Comparison of ENCODE assay signal across 1 cellular context in the genomic region with DNA sequence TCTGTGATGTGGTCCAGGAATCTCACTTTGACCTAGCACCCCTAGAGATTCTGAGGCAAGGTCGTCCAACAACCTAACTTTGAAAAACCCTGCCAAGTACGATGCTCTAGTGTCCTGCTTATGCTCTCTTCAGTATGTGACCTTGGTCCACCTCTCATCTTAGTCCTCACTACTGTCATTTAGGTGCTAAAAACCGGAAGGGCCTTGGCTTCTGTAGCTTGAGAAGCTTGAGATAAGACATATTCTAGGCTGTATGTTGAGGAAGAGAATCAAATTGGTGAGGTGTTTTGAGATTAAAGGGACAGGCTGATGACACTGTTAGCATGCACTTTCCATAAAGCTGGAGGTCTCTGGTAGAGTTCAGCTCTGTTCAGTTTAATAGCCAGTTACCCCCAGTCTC.
TF ChIP-seq lines count a peak whose summit lies in the region.

No MANE protein-coding gene starts in this region.

TF ChIP-seq in K562, 482 proteins besides CTCF, POLR2A, EP300 and RAD21 (continues in another document):
- no peak for TF ChIP-seq TAF9B (IDR thresholded peaks at IDR 0.05; ENCODE audit: partially characterized antibody)
- TF ChIP-seq NFIC (IDR thresholded peaks at IDR 0.05), result 0 out of 2 replicates have a peak, but pooled peaks have one; percentile 10
- no peak for TF ChIP-seq PCBP2 (IDR thresholded peaks at IDR 0.05; ENCODE audit: low read depth, low read length, poor library complexity, severe bottlenecking)
- no peak for TF ChIP-seq PHB2 (IDR thresholded peaks at IDR 0.05; ENCODE audit: low read depth)
- TF ChIP-seq ELF1 (tag; IDR thresholded peaks at IDR 0.05), result 0 out of 2 replicates have a peak, but pooled peaks have one; percentile 27
- no peak for TF ChIP-seq RBBP5 (IDR thresholded peaks at IDR 0.05; ENCODE audit: borderline replicate concordance, insufficient read depth, low read length, poor library complexity, severe bottlenecking)
- TF ChIP-seq, protein P1, sequence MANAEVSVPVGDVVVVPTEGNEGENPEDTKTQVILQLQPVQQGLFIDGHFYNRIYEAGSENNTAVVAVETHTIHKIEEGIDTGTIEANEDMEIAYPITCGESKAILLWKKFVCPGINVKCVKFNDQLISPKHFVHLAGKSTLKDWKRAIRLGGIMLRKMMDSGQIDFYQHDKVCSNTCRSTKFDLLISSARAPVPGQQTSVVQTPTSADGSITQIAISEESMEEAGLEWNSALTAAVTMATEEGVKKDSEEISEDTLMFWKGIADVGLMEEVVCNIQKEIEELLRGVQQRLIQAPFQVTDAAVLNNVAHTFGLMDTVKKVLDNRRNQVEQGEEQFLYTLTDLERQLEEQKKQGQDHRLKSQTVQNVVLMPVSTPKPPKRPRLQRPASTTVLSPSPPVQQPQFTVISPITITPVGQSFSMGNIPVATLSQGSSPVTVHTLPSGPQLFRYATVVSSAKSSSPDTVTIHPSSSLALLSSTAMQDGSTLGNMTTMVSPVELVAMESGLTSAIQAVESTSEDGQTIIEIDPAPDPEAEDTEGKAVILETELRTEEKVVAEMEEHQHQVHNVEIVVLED (CRISPR knock-in tag; IDR thresholded peaks at IDR 0.05), result no peak
- peak; percentile 84 for TF ChIP-seq ESRRA (IDR thresholded peaks at IDR 0.05; ENCODE audit: borderline replicate concordance, low read depth)
- TF ChIP-seq KAT2B (IDR thresholded peaks at IDR 0.05; ENCODE audit: low read depth, low read length), result no peak
- no peak for TF ChIP-seq MYBL2 (IDR thresholded peaks at IDR 0.05; ENCODE audit: low read depth)
- TF ChIP-seq MYBL2 (CRISPR knock-in tag; IDR thresholded peaks at IDR 0.05; ENCODE audit: borderline replicate concordance), result no peak
- TF ChIP-seq ZBED1 (IDR thresholded peaks at IDR 0.05), result no peak
- TF ChIP-seq POLR3G (IDR thresholded peaks at IDR 0.05; ENCODE audit: extremely low read depth, insufficient read length, insufficient replicate concordance), result no peak
- TF ChIP-seq CBX8 (IDR thresholded peaks at IDR 0.05; ENCODE audit: borderline replicate concordance, extremely low read depth, low read depth, low read length, poor library complexity, severe bottlenecking), result no peak
- no peak for TF ChIP-seq SRSF7 (optimal IDR thresholded peaks at IDR 0.05; ENCODE audit: low read depth, low read length)
- TF ChIP-seq TARDBP (IDR thresholded peaks at IDR 0.05), result no peak
- no peak for TF ChIP-seq ZNF584 (CRISPR knock-in tag; IDR thresholded peaks at IDR 0.05; ENCODE audit: low read depth)
- no peak for TF ChIP-seq ZNF830 (CRISPR knock-in tag; IDR thresholded peaks at IDR 0.05)
- no peak for TF ChIP-seq RBM25 (IDR thresholded peaks at IDR 0.05; ENCODE audit: low read depth, low read length, severe bottlenecking)
- peak; percentile 77 for TF ChIP-seq CBFA2T3 (IDR thresholded peaks at IDR 0.05)
- no peak for TF ChIP-seq TAF7 (tag; IDR thresholded peaks at IDR 0.05)
- TF ChIP-seq E2F6 (IDR thresholded peaks at IDR 0.05; ENCODE audit: borderline replicate concordance in 1 of 2, extremely low read depth in 1 of 2, insufficient read depth in 1 of 2, insufficient read length in 1 of 2, low read depth in 1 of 2, low read length in 1 of 2, poor library complexity in 1 of 2, severe bottlenecking in 1 of 2), result no peak
- TF ChIP-seq TRIM24 (IDR thresholded peaks at IDR 0.05), result 0 out of 4 replicates have a peak, but pooled peaks of 1 of the 2 experiments have one; percentile 21
- no peak for TF ChIP-seq ETV5 (CRISPR knock-in tag; IDR thresholded peaks at IDR 0.05; ENCODE audit: low read depth)
- TF ChIP-seq ZNF175 (CRISPR knock-in tag; IDR thresholded peaks at IDR 0.05; ENCODE audit: low read depth), result no peak
- peak in 1 of 2 experiments; percentile 69; a peak in 1 of 4 replicates for TF ChIP-seq RCOR1 (IDR thresholded peaks at IDR 0.05; ENCODE audit: borderline replicate concordance in 1 of 2, low read depth in 2 of 2, low read length in 2 of 2)
- TF ChIP-seq TAL1 (IDR thresholded peaks at IDR 0.05), result peak; percentile 55
- no peak for TF ChIP-seq TEAD1 (CRISPR knock-in tag; IDR thresholded peaks at IDR 0.05)
- TF ChIP-seq THRAP3 (IDR thresholded peaks at IDR 0.05; ENCODE audit: borderline replicate concordance), result no peak
- TF ChIP-seq BRCA1 (IDR thresholded peaks at IDR 0.05), result no peak
- no peak for TF ChIP-seq BRCA1 (CRISPR knock-in tag; IDR thresholded peaks at IDR 0.05)
- TF ChIP-seq ZBTB26 (CRISPR knock-in tag; IDR thresholded peaks at IDR 0.05), result no peak
- TF ChIP-seq SMAD1 (IDR thresholded peaks at IDR 0.05; ENCODE audit: low read depth, low read length, partially characterized antibody), result no peak
- TF ChIP-seq BRD9 (IDR thresholded peaks at IDR 0.05; ENCODE audit: low read depth, partially characterized antibody), result no peak
- TF ChIP-seq CHD7 (IDR thresholded peaks at IDR 0.05; ENCODE audit: low read depth, low read length), result peak; percentile 56
- TF ChIP-seq TEAD2 (tag; IDR thresholded peaks at IDR 0.05), result no peak
- no peak for TF ChIP-seq HNRNPLL (IDR thresholded peaks at IDR 0.05; ENCODE audit: low read depth, low read length, poor library complexity, severe bottlenecking)
- no peak for TF ChIP-seq ZNF707 (CRISPR knock-in tag; conservative IDR thresholded peaks at IDR 0.05)
- no peak for TF ChIP-seq HNRNPL (IDR thresholded peaks at IDR 0.05; ENCODE audit: low read depth, low read length)
- no peak for TF ChIP-seq NR1H2 (CRISPR knock-in tag; IDR thresholded peaks at IDR 0.05)
- TF ChIP-seq BRD4 (IDR thresholded peaks at IDR 0.05), result no peak
- TF ChIP-seq MYC (IDR thresholded peaks at IDR 0.05; ENCODE audit: low read depth, low read length), result peak; percentile 52; the same call in 1 of the 2 replicates
- TF ChIP-seq MYC (CRISPR knock-in tag; IDR thresholded peaks at IDR 0.05; ENCODE audit: borderline replicate concordance, low read depth), result no peak
- TF ChIP-seq ARID1B (IDR thresholded peaks at IDR 0.05), result peak; percentile 67
- TF ChIP-seq ZNF24 (IDR thresholded peaks at IDR 0.05), result no peak
- TF ChIP-seq MBD2 (IDR thresholded peaks at IDR 0.05; ENCODE audit: borderline replicate concordance, low read depth), result no peak
- TF ChIP-seq EHMT2 (IDR thresholded peaks at IDR 0.05), result 0 out of 2 replicates have a peak, but pooled peaks have one; percentile 41
- peak; percentile 80; the same call in 1 of the 2 replicates for TF ChIP-seq SPI1 (IDR thresholded peaks at IDR 0.05; ENCODE audit: borderline replicate concordance, low read depth, low read length)
- TF ChIP-seq, protein P2, sequence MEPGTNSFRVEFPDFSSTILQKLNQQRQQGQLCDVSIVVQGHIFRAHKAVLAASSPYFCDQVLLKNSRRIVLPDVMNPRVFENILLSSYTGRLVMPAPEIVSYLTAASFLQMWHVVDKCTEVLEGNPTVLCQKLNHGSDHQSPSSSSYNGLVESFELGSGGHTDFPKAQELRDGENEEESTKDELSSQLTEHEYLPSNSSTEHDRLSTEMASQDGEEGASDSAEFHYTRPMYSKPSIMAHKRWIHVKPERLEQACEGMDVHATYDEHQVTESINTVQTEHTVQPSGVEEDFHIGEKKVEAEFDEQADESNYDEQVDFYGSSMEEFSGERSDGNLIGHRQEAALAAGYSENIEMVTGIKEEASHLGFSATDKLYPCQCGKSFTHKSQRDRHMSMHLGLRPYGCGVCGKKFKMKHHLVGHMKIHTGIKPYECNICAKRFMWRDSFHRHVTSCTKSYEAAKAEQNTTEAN (CRISPR knock-in tag; IDR thresholded peaks at IDR 0.05), result no peak
- peak; percentile 81 for TF ChIP-seq ETV1 (tag; conservative IDR thresholded peaks at IDR 0.05; ENCODE audit: low read depth)
- TF ChIP-seq TOE1 (IDR thresholded peaks at IDR 0.05; ENCODE audit: borderline replicate concordance), result no peak
- TF ChIP-seq TOE1 (CRISPR knock-in tag; IDR thresholded peaks at IDR 0.05; ENCODE audit: borderline replicate concordance, low read depth), result no peak
- TF ChIP-seq, protein P3, sequence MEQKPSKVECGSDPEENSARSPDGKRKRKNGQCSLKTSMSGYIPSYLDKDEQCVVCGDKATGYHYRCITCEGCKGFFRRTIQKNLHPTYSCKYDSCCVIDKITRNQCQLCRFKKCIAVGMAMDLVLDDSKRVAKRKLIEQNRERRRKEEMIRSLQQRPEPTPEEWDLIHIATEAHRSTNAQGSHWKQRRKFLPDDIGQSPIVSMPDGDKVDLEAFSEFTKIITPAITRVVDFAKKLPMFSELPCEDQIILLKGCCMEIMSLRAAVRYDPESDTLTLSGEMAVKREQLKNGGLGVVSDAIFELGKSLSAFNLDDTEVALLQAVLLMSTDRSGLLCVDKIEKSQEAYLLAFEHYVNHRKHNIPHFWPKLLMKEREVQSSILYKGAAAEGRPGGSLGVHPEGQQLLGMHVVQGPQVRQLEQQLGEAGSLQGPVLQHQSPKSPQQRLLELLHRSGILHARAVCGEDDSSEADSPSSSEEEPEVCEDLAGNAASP (IDR thresholded peaks at IDR 0.05), result peak; percentile 15; the same call in 1 of the 2 replicates
- no peak for TF ChIP-seq NFE2L1 (tag; IDR thresholded peaks at IDR 0.05; ENCODE audit: borderline replicate concordance, low read depth)
